Comparison of ENCODE assay signal across 10 cellular contexts in the genomic region with DNA sequence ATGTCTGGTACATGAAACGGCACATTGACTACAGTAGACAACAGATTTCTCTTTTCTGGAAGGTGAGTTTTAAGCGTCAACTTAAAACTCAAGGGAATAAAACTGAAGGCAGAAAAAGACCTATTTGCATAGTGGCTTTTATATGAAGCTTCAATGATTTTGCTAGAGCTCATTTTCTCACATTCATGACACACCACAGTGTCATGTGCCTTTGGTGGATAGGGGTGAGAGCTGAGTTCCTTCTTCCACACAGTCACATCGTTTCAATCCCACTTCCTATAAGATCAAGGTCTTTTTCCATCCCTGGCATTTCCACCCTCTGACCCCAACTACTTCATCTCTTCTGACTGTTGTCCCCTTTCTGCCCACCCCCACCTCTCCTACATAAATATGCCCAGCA. TPM values are rescaled to one million over a fixed set of nuclear protein-coding genes. Genes with fewer than 3 reads are reported as not detected.
DNase-seq lines count a peak whose midpoint lies in the region; ATAC-seq, FAIRE-seq and TF ChIP-seq lines count a peak whose summit lies in the region.
"Had no signal": no experiment of that assay in that cellular context is flagged by ENCODE, and none has a peak within 500 bp of the region (broad histone marks: within the 10 kb centered on the region; RNA-seq: fewer than 3 reads in every experiment).

No MANE protein-coding gene starts in this region.

- TF ChIP-seq CTCF in gastrocnemius medialis (IDR thresholded peaks at IDR 0.05 in 4 of 5, conservative IDR thresholded peaks at IDR 0.05 in 1 of 5) (no peak), prostate gland (IDR thresholded peaks at IDR 0.05) (no peak)

- in situ Hi-C loops in gastrocnemius medialis (cut with MboI; ENCODE audit: low sequenced_read_pairs in 4 of 4), result no loop called here

- H3K4me1 ChIP-seq in gastrocnemius medialis (peaks cover 14 to 20% of the 10 kb centered on the region in 2 donors), prostate gland (replicated peaks) (no peaks in the 10 kb centered on the region)
- H3K4me1 ChIP-seq: SJSA1 had no signal

- intact Hi-C loops in gastrocnemius medialis (cut with DNase I; ENCODE audit: low total_unique reads) (loop anchor here (2.0 kb wide), 1 partner anchor 22 kb away; no protein-coding TSS in a partner anchor), prostate gland (cut with DNase I) (no loop called here)

- FAIRE-seq in urothelium cell line (lab: Jason Lieb, UNC), result no peak

- H3K9me3 ChIP-seq in gastrocnemius medialis (no peaks in the 10 kb centered on the region), prostate gland (no peaks in the 10 kb centered on the region)
- H3K9me3 ChIP-seq: esophagus muscularis mucosa, SJSA1 had no signal

- TF ChIP-seq POLR2A in gastrocnemius medialis (IDR thresholded peaks at IDR 0.05), result no peak
- TF ChIP-seq POLR2A in prostate gland (IDR thresholded peaks at IDR 0.05), result no peak

- WGBS in prostate gland, result 85% methylated on average over 3 of the region's 3 CpGs

- H3K27me3 ChIP-seq in gastrocnemius medialis (no peaks in the 10 kb centered on the region), prostate gland (replicated peaks; ENCODE audit: insufficient read depth) (no peaks in the 10 kb centered on the region)
- H3K27me3 ChIP-seq: esophagus muscularis mucosa, SJSA1 had no signal

- H3K4me3 ChIP-seq in gastrocnemius medialis, result no peak overlapping the region
- H3K4me3 ChIP-seq in prostate gland, result no peak overlapping the region
- H3K4me3 ChIP-seq: esophagus muscularis mucosa, SJSA1 had no signal

- H3K36me3 ChIP-seq in gastrocnemius medialis (no peaks in the 10 kb centered on the region), prostate gland (no peaks in the 10 kb centered on the region)
- H3K36me3 ChIP-seq: esophagus muscularis mucosa, SJSA1 had no signal

- ATAC-seq in HG02623 (IDR thresholded peaks at IDR 0.05; ENCODE audit: unreplicated experiment), result peak; percentile 26
- no peak for ATAC-seq in gastrocnemius medialis

- DNase-seq in activated CD4-positive, alpha-beta T cell treated with anti-CD3 and anti-CD28 coated beads for 48 hours, result peak; percentile 43
- DNase-seq in activated CD4-positive, alpha-beta T cell treated with anti-CD3 and anti-CD28 coated beads, Interleukin-2, amount 50 U/mL, for 1 hour, result no peak
- DNase-seq in NCI-H526 treated with DMSO at 0.1 percent for 48 hours (lab: John Stamatoyannopoulos, UW), result peak; percentile 33
- no peak for DNase-seq in gastrocnemius medialis
- DNase-seq in NCI-H2029 treated with DMSO at 0.1 percent for 48 hours (lab: John Stamatoyannopoulos, UW), result no peak
- no peak for DNase-seq in urothelium cell line (ENCODE audit: low spot score)
- no peak for DNase-seq in prostate gland (ENCODE audit: low spot score)

- peak overlapping the region; percentile 88 to 91 (median 90) for H3K27ac ChIP-seq in gastrocnemius medialis
- no peak overlapping the region for H3K27ac ChIP-seq in prostate gland
- H3K27ac ChIP-seq: esophagus muscularis mucosa, SJSA1 had no signal

RNA-seq across cellular contexts. Expression of a gene that starts 31.0 kb away (rescaled TPM):
- total RNA-seq in gastrocnemius medialis, result 10 to 100 TPM in 1 of 4 donors, 1 to 10 TPM in 3; 3.2 to 14.0 (median 9.2) TPM
- total RNA-seq in prostate gland, result 1 to 10 TPM in 1 of 2 donors, under 1 TPM in 1; 0.18 to 1.6 TPM
- total RNA-seq: SJSA1 had no signal

Comparison
In these comparisons a context has a peak if more than half of its experiments do, and no peak if none do; other contexts are left out.
1. DNase-seq: peak in activated CD4-positive, alpha-beta T cell treated with anti-CD3 and anti-CD28 coated beads for 48 hours (single experiment) and NCI-H526 treated with DMSO at 0.1 percent for 48 hours (single experiment); none in activated CD4-positive, alpha-beta T cell treated with anti-CD3 and anti-CD28 coated beads, Interleukin-2, amount 50 U/mL, for 1 hour (single experiment), gastrocnemius medialis (0 of 2), NCI-H2029 treated with DMSO at 0.1 percent for 48 hours (single experiment), urothelium cell line (single experiment) and prostate gland (single experiment).
2. H3K27ac ChIP-seq: peak in gastrocnemius medialis (4 of 4); none in prostate gland (0 of 2).